In the genomic region with DNA sequence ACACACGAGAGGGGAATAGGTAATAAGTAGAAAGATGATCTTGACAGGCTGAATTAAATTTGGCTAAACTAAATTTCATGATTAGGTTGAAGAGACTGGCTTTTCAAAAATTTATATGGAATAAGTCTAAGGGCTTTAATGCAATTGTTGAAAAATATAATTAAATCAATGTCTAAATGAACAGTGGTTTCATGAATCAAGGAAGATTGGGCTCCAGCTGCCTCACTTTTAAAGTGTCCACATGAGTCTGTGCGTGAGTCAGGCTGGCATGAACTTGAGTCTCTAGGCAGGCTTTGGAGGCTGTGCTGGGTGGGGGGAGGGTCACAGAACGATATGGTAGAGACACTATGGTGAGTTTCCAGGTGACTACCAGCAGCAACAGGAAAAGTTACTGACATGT, we compare ENCODE assay signal across 19 cellular contexts.
DNase-seq lines count a peak whose midpoint lies in the region; TF ChIP-seq lines count a peak whose summit lies in the region.
"Had no signal": no experiment of that assay in that cellular context is flagged by ENCODE, and none has a peak within 500 bp of the region (broad histone marks: within the 10 kb centered on the region; RNA-seq: fewer than 3 reads in every experiment).

No MANE protein-coding gene starts in this region.

- no peaks in the 10 kb centered on the region for H3K9me3 Mint-ChIP-seq in Caco-2 (ENCODE audit: unreplicated experiment)
- H3K9me3 Mint-ChIP-seq: activated CD4-positive, alpha-beta T cell treated with anti-CD3 and anti-CD28 coated beads, Interleukin-2, amount 10 ng/mL, durations not matched to agents 24 days and 14 days had no signal

- TF ChIP-seq POLR2A in testis (IDR thresholded peaks at IDR 0.05) = no peak

- CTCF ChIA-PET in Caco-2 (lab: Charles Lee) = no interaction called here
- CTCF ChIA-PET in PC-9 (lab: Charles Lee) = no interaction called here

- no peaks in the 10 kb centered on the region for H3K4me1 Mint-ChIP-seq in Caco-2 (ENCODE audit: low read depth, unreplicated experiment)
- H3K4me1 Mint-ChIP-seq: activated CD4-positive, alpha-beta T cell treated with anti-CD3 and anti-CD28 coated beads, Interleukin-2, amount 10 ng/mL, durations not matched to agents 24 days and 14 days; B cell had no signal

- H3F3A ChIP-seq in GM23248 (ENCODE audit: insufficient read depth) = no peaks in the 10 kb centered on the region
- no peaks in the 10 kb centered on the region for H3F3A ChIP-seq in PC-9 (ENCODE audit: insufficient read depth, low read depth)

- H3K9me3 ChIP-seq in GM23248 (ENCODE audit: low read depth) (no peaks in the 10 kb centered on the region), cardiac muscle cell (ENCODE audit: low read depth) (no peaks in the 10 kb centered on the region), Caco-2 (no peaks in the 10 kb centered on the region), PC-9 (ENCODE audit: insufficient read depth, low read depth) (no peaks in the 10 kb centered on the region), testis (no peaks in the 10 kb centered on the region)
- H3K9me3 ChIP-seq: esophagus squamous epithelium, lower lobe of right lung, upper lobe of right lung had no signal

- 0 out of 2 replicates have a peak, but pooled peaks cover 10% of the 10 kb centered on the region for H3K27me3 ChIP-seq in GM23248 (replicated peaks; ENCODE audit: insufficient read depth)
- H3K27me3 ChIP-seq in cardiac muscle cell = no peaks in the 10 kb centered on the region
- no peaks in the 10 kb centered on the region for H3K27me3 ChIP-seq in rectal smooth muscle tissue (ENCODE audit: control insufficient read depth, insufficient read depth, low read length)
- H3K27me3 ChIP-seq in Caco-2 (replicated peaks; ENCODE audit: control insufficient read depth, insufficient read depth, low read length) = no peaks in the 10 kb centered on the region
- no peaks in the 10 kb centered on the region for H3K27me3 ChIP-seq in PC-9 (ENCODE audit: insufficient read depth, low read depth)
- H3K27me3 ChIP-seq in testis = no peaks in the 10 kb centered on the region
- H3K27me3 ChIP-seq: esophagus squamous epithelium, upper lobe of right lung had no signal

- H3K36me3 Mint-ChIP-seq in Caco-2 (ENCODE audit: insufficient read depth, unreplicated experiment) = no peaks in the 10 kb centered on the region

- H4K20me1 ChIP-seq in GM23248 (ENCODE audit: insufficient read depth) (no peaks in the 10 kb centered on the region), PC-9 (ENCODE audit: insufficient read depth) (no peaks in the 10 kb centered on the region)

- no peaks in the 10 kb centered on the region for H3K36me3 ChIP-seq in GM23248 (ENCODE audit: low read depth)
- H3K36me3 ChIP-seq in cardiac muscle cell = no peaks in the 10 kb centered on the region
- H3K36me3 ChIP-seq in rectal smooth muscle tissue (ENCODE audit: control insufficient read depth, insufficient read depth, low read length) = no peaks in the 10 kb centered on the region
- no peaks in the 10 kb centered on the region for H3K36me3 ChIP-seq in Caco-2 (ENCODE audit: control insufficient read depth, insufficient read depth, low read length)
- no peaks in the 10 kb centered on the region for H3K36me3 ChIP-seq in PC-9 (ENCODE audit: low read depth)
- H3K36me3 ChIP-seq in testis (ENCODE audit: low read depth, missing control alignments) = no peaks in the 10 kb centered on the region
- H3K36me3 ChIP-seq: esophagus squamous epithelium, lower lobe of right lung, upper lobe of right lung had no signal

- H3K4me3 ChIP-seq in GM23248 (no peak overlapping the region), cardiac muscle cell (no peak overlapping the region), rectal smooth muscle tissue (ENCODE audit: low read length) (no peak overlapping the region), Caco-2 (ENCODE audit: low read depth, low read length) (no peak overlapping the region), PC-9 (no peak overlapping the region), testis (no peak overlapping the region)
- H3K4me3 ChIP-seq: esophagus squamous epithelium, lower lobe of right lung, upper lobe of right lung had no signal

- no peaks in the 10 kb centered on the region for H3K4me1 ChIP-seq in GM23248 (ENCODE audit: insufficient read depth)
- peaks cover 15% of the 10 kb centered on the region for H3K4me1 ChIP-seq in cardiac muscle cell (ENCODE audit: low read depth)
- H3K4me1 ChIP-seq in rectal smooth muscle tissue (ENCODE audit: control insufficient read depth, insufficient read depth, low read length) = peaks cover 5% of the 10 kb centered on the region
- no peaks in the 10 kb centered on the region; the same call in 1 of the 2 replicates for H3K4me1 ChIP-seq in Caco-2
- H3K4me1 ChIP-seq in PC-9 (replicated peaks; ENCODE audit: insufficient read depth) = no peaks in the 10 kb centered on the region
- H3K4me1 ChIP-seq in testis = no peaks in the 10 kb centered on the region
- H3K4me1 ChIP-seq: esophagus squamous epithelium, lower lobe of right lung, upper lobe of right lung had no signal

- H3K27ac ChIP-seq in GM23248 = no peak overlapping the region
- peak overlapping the region; percentile 14 for H3K27ac ChIP-seq in cardiac muscle cell
- peak overlapping the region; percentile 75 for H3K27ac ChIP-seq in rectal smooth muscle tissue (ENCODE audit: low read depth, low read length)
- H3K27ac ChIP-seq in PC-9 = no peak overlapping the region
- no peak overlapping the region for H3K27ac ChIP-seq in testis
- H3K27ac ChIP-seq: lower lobe of right lung, upper lobe of right lung had no signal

- POLR2A ChIA-PET in Caco-2 (lab: Charles Lee) = no interaction called here
- POLR2A ChIA-PET in PC-9 (lab: Charles Lee; ENCODE audit: unreplicated experiment) = no interaction called here

- H2AFZ ChIP-seq in GM23248 = no peak overlapping the region
- H2AFZ ChIP-seq in PC-9 = no peak overlapping the region

- in situ Hi-C loops in GM23248 (cut with MboI) = no loop called here
- in situ Hi-C loops in SK-MEL-5 (cut with HindIII; ENCODE audit: low pct_unique_long_range_greater_than_20kb, low sequenced_read_pairs) = no loop called here

- H3K9me2 ChIP-seq in GM23248 (ENCODE audit: insufficient read depth) (no peaks in the 10 kb centered on the region), PC-9 (ENCODE audit: insufficient read depth) (no peaks in the 10 kb centered on the region)

- no peaks in the 10 kb centered on the region for H3K27me3 Mint-ChIP-seq in Caco-2 (ENCODE audit: insufficient read depth, unreplicated experiment)
- H3K27me3 Mint-ChIP-seq: activated CD4-positive, alpha-beta T cell treated with anti-CD3 and anti-CD28 coated beads, Interleukin-2, amount 10 ng/mL, durations not matched to agents 24 days and 14 days had no signal

- H3K9ac ChIP-seq in GM23248 (no peak overlapping the region), rectal smooth muscle tissue (ENCODE audit: low read length) (no peak overlapping the region)

- TF ChIP-seq CTCF in cardiac muscle cell (IDR thresholded peaks at IDR 0.05; ENCODE audit: low read depth, low read length) (no peak), Caco-2 (IDR thresholded peaks at IDR 0.05; ENCODE audit: insufficient read depth in 1 of 2, low read depth in 1 of 2, low read length in 1 of 2, severe bottlenecking in 1 of 2, unreplicated experiment in 1 of 2) (no peak), PC-9 (conservative IDR thresholded peaks at IDR 0.05) (no peak), testis (IDR thresholded peaks at IDR 0.05) (no peak)

- intact Hi-C loops in Caco-2 (cut with micrococcal nuclease; ENCODE audit: unreplicated experiment) = no loop called here
- intact Hi-C loops in PC-9 (cut with micrococcal nuclease; ENCODE audit: unreplicated experiment) = no loop called here
- intact Hi-C loops in testis (cut with DNase I; ENCODE audit: low total_unique reads) = no loop called here

- no TSS peak for BruUV-seq in Caco-2 (replicated peaks; lab: Mats Ljungman, UMichigan)
- no TSS peak for BruUV-seq in PC-9 (replicated peaks; lab: Mats Ljungman, UMichigan)

- WGBS in GM23248 (ENCODE audit: low coverage in 1 of 2, low lambda C conversion rate in 2 of 2, missing lambda C conversion rate in 2 of 2), 2 experiments = 32 to 45% methylated on average over 3 of the region's 3 CpGs
- WGBS in testis, 2 donors = 80 to 88% methylated on average over 3 of the region's 3 CpGs

- H3K4me2 ChIP-seq in GM23248 (ENCODE audit: unreplicated experiment) (no peak overlapping the region), PC-9 (no peak overlapping the region)

- H3K4me3 Mint-ChIP-seq in Caco-2 (ENCODE audit: unreplicated experiment) = no peak overlapping the region
- H3K4me3 Mint-ChIP-seq: activated CD4-positive, alpha-beta T cell treated with anti-CD3 and anti-CD28 coated beads, Interleukin-2, amount 10 ng/mL, durations not matched to agents 24 days and 14 days; B cell; neural crest cell had no signal

- peak; percentile 8 for DNase-seq in GM23248
- peak; percentile 29 for DNase-seq in SK-MEL-5 (ENCODE audit: low read depth, low spot score)
- DNase-seq in cardiac muscle cell (ENCODE audit: low read depth in 1 of 2, low spot score in 1 of 2) = peak in 1 of 2 donors; percentile 37
- no peak for DNase-seq in Caco-2
- DNase-seq in cortex of kidney (lab: John Stamatoyannopoulos, UW) = no peak
- no peak for DNase-seq in PC-9
- no peak for DNase-seq in testis
- DNase-seq: activated CD4-positive, alpha-beta T cell treated with anti-CD3 and anti-CD28 coated beads, Interleukin-2, amount 10 ng/mL, durations not matched to agents 24 days and 14 days; esophagus squamous epithelium; lower lobe of right lung; MM.1S; NCI-H2081; NK-92 treated with Interleukin-12 subunit alpha and Interleukin-12 subunit beta, amount 100 ng/mL, for 24 hours; SIG-M5; stimulated activated CD4-positive, alpha-beta T cell treated with anti-CD3 and anti-CD28 coated beads, Interleukin-4, amount 100 ng/mL, for 24 hours; upper lobe of right lung had no signal

- H3K27ac Mint-ChIP-seq in Caco-2 (ENCODE audit: unreplicated experiment) = no peak overlapping the region
- H3K27ac Mint-ChIP-seq: activated CD4-positive, alpha-beta T cell treated with anti-CD3 and anti-CD28 coated beads, Interleukin-2, amount 10 ng/mL, durations not matched to agents 24 days and 14 days; B cell had no signal

- H3K79me2 ChIP-seq in GM23248 (ENCODE audit: insufficient read depth) (no peaks in the 10 kb centered on the region), PC-9 (ENCODE audit: low read depth) (no peaks in the 10 kb centered on the region)

Comparison
In these comparisons a context has a peak if more than half of its experiments do, and no peak if none do; other contexts are left out.
1. DNase-seq: peak in GM23248 (single experiment) and SK-MEL-5 (single experiment); none in Caco-2 (0 of 2), cortex of kidney (single experiment), PC-9 (0 of 2) and testis (single experiment).
2. H3K27ac ChIP-seq: peak in cardiac muscle cell (single experiment) and rectal smooth muscle tissue (single experiment); none in GM23248 (single experiment), PC-9 (single experiment) and testis (0 of 2).